ENCODE assay signal across 16 cellular contexts in the genomic region with DNA sequence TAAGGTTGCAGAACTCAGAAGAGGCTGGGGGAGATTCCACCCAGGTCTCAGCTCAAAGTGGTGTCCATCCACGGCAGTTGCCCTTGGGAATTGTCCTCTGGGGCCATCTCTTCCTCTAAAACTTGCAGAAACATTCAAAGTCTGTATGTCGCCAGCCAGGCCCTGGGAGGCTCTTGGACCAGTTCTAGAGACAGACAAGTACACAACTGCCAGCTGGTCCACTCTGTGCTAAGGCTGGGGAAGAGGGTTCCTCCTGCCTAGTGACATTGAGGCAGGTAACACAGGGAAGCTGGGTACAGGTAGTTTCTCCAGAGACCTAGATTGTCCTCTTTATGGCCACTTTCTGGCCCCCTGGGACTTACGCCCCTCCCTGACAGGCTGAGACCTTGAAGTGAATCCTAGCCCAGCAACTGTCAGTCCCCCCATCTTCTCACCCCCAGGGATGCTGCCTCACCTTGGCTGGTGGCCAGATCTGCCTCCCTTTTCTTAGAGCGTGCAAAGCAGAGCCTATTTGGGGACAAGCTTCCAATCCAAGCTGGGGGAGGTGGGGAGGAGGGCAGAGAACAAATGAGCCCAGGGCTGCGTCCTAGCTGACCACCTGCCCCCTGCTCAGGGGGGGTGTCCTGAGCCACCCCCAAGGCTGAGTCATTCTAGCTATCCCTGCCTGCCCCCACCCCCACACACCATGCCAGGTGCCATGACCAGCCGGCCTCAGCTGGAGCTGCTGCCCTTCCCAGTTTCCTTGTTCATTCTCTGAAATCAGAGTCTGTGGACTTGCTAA. TPM values are rescaled to one million over a fixed set of nuclear protein-coding genes. Genes with fewer than 3 reads are reported as not detected.
"Had no signal": no experiment of that assay in that cellular context is flagged by ENCODE, and none has a peak within 500 bp of the region (broad histone marks: within the 10 kb centered on the region; RNA-seq: fewer than 3 reads in every experiment).

No MANE protein-coding gene starts in this region.

- DNase-seq: activated naive CD4-positive, alpha-beta T cell treated with anti-CD3 and anti-CD28 coated beads, Interleukin-2, amount 50 U/mL, for 16 hours; colonic mucosa; effector CD4-positive, alpha-beta T cell; gastrocnemius medialis; heart right ventricle; islet precursor cell; left ventricle myocardium inferior; pancreas; stimulated activated CD4-positive, alpha-beta T cell treated with anti-CD3 and anti-CD28 coated beads, Interleukin-15, amount 100 ng/mL, for 24 hours; stimulated activated CD4-positive, alpha-beta T cell treated with anti-CD3 and anti-CD28 coated beads, Interleukin-4, amount 100 ng/mL, for 24 hours had no signal

- H3K36me3 ChIP-seq: colonic mucosa, gastrocnemius medialis, heart right ventricle, left ventricle myocardium inferior, pancreas had no signal

- ATAC-seq: gastrocnemius medialis, heart right ventricle had no signal

- H3K4me3 Mint-ChIP-seq: memory B cell; stimulated activated naive CD8-positive, alpha-beta T cell treated with anti-CD3 and anti-CD28 coated beads, Interleukin-15, Interleukin-2, amounts not matched to agents 100 ng/mL and 50 ng/mL, for 24 hours had no signal

- H3K27ac ChIP-seq: colonic mucosa, gastrocnemius medialis, heart right ventricle, left ventricle myocardium inferior, pancreas had no signal

- H3K9me3 ChIP-seq: colonic mucosa, gastrocnemius medialis, heart right ventricle, left ventricle myocardium inferior, pancreas had no signal

- H3K27ac Mint-ChIP-seq: activated T-helper 2 cell treated with anti-CD3 and anti-CD28 coated beads, Interferon-gamma antibody, Interleukin-2, Interleukin-4, amounts not matched to agents 10 μg/mL and 5 μg/mL and 100 μg/mL, durations not matched to agents 14 hours and 24 hours and 36 hours; memory B cell; stimulated activated naive CD8-positive, alpha-beta T cell treated with anti-CD3 and anti-CD28 coated beads, Interleukin-15, Interleukin-2, amounts not matched to agents 100 ng/mL and 50 ng/mL, for 24 hours had no signal

- H3K4me3 ChIP-seq: colonic mucosa, gastrocnemius medialis, heart right ventricle, left ventricle myocardium inferior, pancreas had no signal

- H3K9me3 Mint-ChIP-seq: activated T-helper 2 cell treated with anti-CD3 and anti-CD28 coated beads, Interferon-gamma antibody, Interleukin-2, Interleukin-4, amounts not matched to agents 10 μg/mL and 5 μg/mL and 100 μg/mL, durations not matched to agents 14 hours and 24 hours and 36 hours; memory B cell; neural crest cell; stimulated activated naive CD8-positive, alpha-beta T cell treated with anti-CD3 and anti-CD28 coated beads, Interleukin-15, Interleukin-2, amounts not matched to agents 100 ng/mL and 50 ng/mL, for 24 hours had no signal

- H3K4me1 ChIP-seq: gastrocnemius medialis had no signal

RNA-seq across cellular contexts. Expression of a gene that starts 8.4 kb away (rescaled TPM):
- total RNA-seq: fibroblast of lung had no signal
- polyA plus RNA-seq: fibroblast of lung had no signal

RNA-seq across cellular contexts. Expression of a gene that starts 42.9 kb away (rescaled TPM):
- total RNA-seq: fibroblast of lung, gastrocnemius medialis, heart right ventricle, left ventricle myocardium inferior, neural crest cell, renal cortical epithelial cell had no signal
- polyA plus RNA-seq: fibroblast of lung, heart right ventricle, pancreas had no signal
